Comparison of ENCODE assay signal across 22 cellular contexts in genomic region chr3:38152660-38153059, GRCh38. TPM values are rescaled to one million over a fixed set of nuclear protein-coding genes. Genes with fewer than 3 reads are reported as not detected.
DNase-seq lines count a peak whose midpoint lies in the region; ATAC-seq and TF ChIP-seq lines count a peak whose summit lies in the region.
"Had no signal": no experiment of that assay in that cellular context is flagged by ENCODE, and none has a peak within 500 bp of the region (broad histone marks: within the 10 kb centered on the region; RNA-seq: fewer than 3 reads in every experiment).

No MANE protein-coding gene starts in this region.

- H3K9me3 Mint-ChIP-seq in activated CD4-positive, alpha-beta T cell treated with anti-CD3 and anti-CD28 coated beads, Interleukin-2, amount 10 ng/mL, durations not matched to agents 24 days and 14 days = peaks cover 2% of the 10 kb centered on the region
- peaks cover 0 to 1% (median under 1%) of the 10 kb centered on the region in 5 donors for H3K9me3 Mint-ChIP-seq in CD8-positive, alpha-beta memory T cell
- no peaks in the 10 kb centered on the region for H3K9me3 Mint-ChIP-seq in progenitor cell of endocrine pancreas (ENCODE audit: low read depth)
- H3K9me3 Mint-ChIP-seq: central memory CD8-positive, alpha-beta T cell had no signal

- H3K4me3 Mint-ChIP-seq in activated CD4-positive, alpha-beta T cell treated with anti-CD3 and anti-CD28 coated beads, Interleukin-2, amount 10 ng/mL, durations not matched to agents 24 days and 14 days = no peak overlapping the region
- H3K4me3 Mint-ChIP-seq in CD8-positive, alpha-beta memory T cell = peak overlapping the region in 1 of 7 donors; percentile 48
- H3K4me3 Mint-ChIP-seq in progenitor cell of endocrine pancreas (ENCODE audit: low read depth) = no peak overlapping the region
- H3K4me3 Mint-ChIP-seq: activated naive CD8-positive, alpha-beta T cell; central memory CD8-positive, alpha-beta T cell; neural crest cell had no signal

- CTCF ChIA-PET in CD8-positive, alpha-beta memory T cell (lab: Charles Lee) = interaction anchor here (1.0 to 1.9 kb wide), 2 partner anchors 12 to 35 kb away, joined by 3 to 7 read pairs; no protein-coding TSS in a partner anchor

- ATAC-seq in HG02610 (IDR thresholded peaks at IDR 0.05; ENCODE audit: unreplicated experiment) (no peak), GM21619 (IDR thresholded peaks at IDR 0.05; ENCODE audit: unreplicated experiment) (no peak)
- ATAC-seq: psoas muscle had no signal

- H3K36me3 Mint-ChIP-seq in activated CD4-positive, alpha-beta T cell treated with anti-CD3 and anti-CD28 coated beads, Interleukin-2, amount 10 ng/mL, durations not matched to agents 24 days and 14 days (ENCODE audit: low read depth) = no peaks in the 10 kb centered on the region
- H3K36me3 Mint-ChIP-seq in CD8-positive, alpha-beta memory T cell = peaks cover 0 to under 1% (median 0%) of the 10 kb centered on the region in 3 donors
- H3K36me3 Mint-ChIP-seq in progenitor cell of endocrine pancreas (ENCODE audit: insufficient read depth) = no peaks in the 10 kb centered on the region

- intact Hi-C loops in activated CD4-positive, alpha-beta T cell treated with anti-CD3 and anti-CD28 coated beads, Interleukin-2, amount 10 ng/mL, durations not matched to agents 24 days and 14 days (cut with micrococcal nuclease) = loop anchor here (2.0 kb wide), 1 partner anchor 16 kb away; no protein-coding TSS in a partner anchor

- POLR2A ChIA-PET in CD8-positive, alpha-beta memory T cell (lab: Charles Lee) = interaction anchor here (0.6 to 1.6 kb wide), 3 partner anchors 12 to 16 kb away, joined by 3 to 4 read pairs (median 3); partner anchors contain the start of genes ACAA1 and OXSR1

- H3K27ac Mint-ChIP-seq in activated CD4-positive, alpha-beta T cell treated with anti-CD3 and anti-CD28 coated beads, Interleukin-2, amount 10 ng/mL, durations not matched to agents 24 days and 14 days = peak overlapping the region; percentile 63
- H3K27ac Mint-ChIP-seq in CD8-positive, alpha-beta memory T cell = peak overlapping the region in 5 of 8 donors; percentile 10 to 90 (median 40)
- peak overlapping the region; percentile 26 for H3K27ac Mint-ChIP-seq in progenitor cell of endocrine pancreas

- no peak overlapping the region for H3K27ac ChIP-seq in CD8-positive, alpha-beta memory T cell (ENCODE audit: low read depth, low read length)
- H3K27ac ChIP-seq in esophagus (ENCODE audit: low read depth in 2 of 2, low read length in 1 of 2) = peak overlapping the region; percentile 66 to 89
- H3K27ac ChIP-seq: psoas muscle, vagina had no signal

- no peaks in the 10 kb centered on the region for H3K27me3 ChIP-seq in CD8-positive, alpha-beta memory T cell (ENCODE audit: insufficient read depth, low read length, poor library complexity, severe bottlenecking)
- no peaks in the 10 kb centered on the region for H3K27me3 ChIP-seq in esophagus (ENCODE audit: control insufficient read depth in 1 of 2, insufficient read depth in 2 of 2, low read length in 2 of 2)
- H3K27me3 ChIP-seq: BE2C, vagina had no signal

- H3K27me3 Mint-ChIP-seq in activated CD4-positive, alpha-beta T cell treated with anti-CD3 and anti-CD28 coated beads, Interleukin-2, amount 10 ng/mL, durations not matched to agents 24 days and 14 days = no peaks in the 10 kb centered on the region
- H3K27me3 Mint-ChIP-seq in CD8-positive, alpha-beta memory T cell = no peaks in the 10 kb centered on the region
- H3K27me3 Mint-ChIP-seq in progenitor cell of endocrine pancreas = no peaks in the 10 kb centered on the region
- H3K27me3 Mint-ChIP-seq: activated naive CD8-positive, alpha-beta T cell; central memory CD8-positive, alpha-beta T cell had no signal

- no peak overlapping the region for H3K4me3 ChIP-seq in CD8-positive, alpha-beta memory T cell (ENCODE audit: low read length)
- H3K4me3 ChIP-seq in esophagus (ENCODE audit: low read depth in 1 of 2, low read length in 2 of 2) = no peak overlapping the region
- H3K4me3 ChIP-seq: psoas muscle, vagina had no signal

- H3K36me3 ChIP-seq in CD8-positive, alpha-beta memory T cell (ENCODE audit: insufficient read depth, low read length) = no peaks in the 10 kb centered on the region
- H3K36me3 ChIP-seq in esophagus (ENCODE audit: control insufficient read depth in 2 of 2, insufficient read depth in 2 of 2, low read length in 1 of 2) = no peaks in the 10 kb centered on the region
- H3K36me3 ChIP-seq: BE2C, vagina had no signal

- H3K9me3 ChIP-seq in CD8-positive, alpha-beta memory T cell (ENCODE audit: low read length) = no peaks in the 10 kb centered on the region
- no peaks in the 10 kb centered on the region for H3K9me3 ChIP-seq in esophagus (ENCODE audit: control insufficient read depth in 2 of 2, insufficient read depth in 1 of 2, low read depth in 1 of 2, low read length in 1 of 2)
- H3K9me3 ChIP-seq: BE2C, psoas muscle, vagina had no signal

- TF ChIP-seq CTCF in progenitor cell of endocrine pancreas (IDR thresholded peaks at IDR 0.05; ENCODE audit: unreplicated experiment) = no peak

- DNase-seq in activated CD4-positive, alpha-beta T cell treated with anti-CD3 and anti-CD28 coated beads, Interleukin-2, amount 10 ng/mL, durations not matched to agents 24 days and 14 days = peak; percentile 48
- no peak for DNase-seq in activated CD4-positive, alpha-beta T cell treated with anti-CD3 and anti-CD28 coated beads, Interleukin-2, amount 50 U/mL, for 1 hour
- DNase-seq in CD8-positive, alpha-beta memory T cell = no peak
- no peak for DNase-seq in progenitor cell of endocrine pancreas (ENCODE audit: low spot score, unreplicated experiment)
- DNase-seq in kidney tubule cell (ENCODE audit: low spot score) = no peak
- DNase-seq: activated CD4-positive, alpha-beta T cell treated with anti-CD3 and anti-CD28 coated beads, Interleukin-2, amount 50 U/mL, for 4 hours; activated T-cell treated with anti-CD3 and anti-CD28 coated beads, Interleukin-2, amount 50 U/mL, for 48 hours; BE2C; GDM1; midbrain; MM.1S; NCI-H1436 treated with DMSO at 0.1 percent for 48 hours; NCI-H526; psoas muscle; stimulated activated CD4-positive, alpha-beta T cell treated with anti-CD3 and anti-CD28 coated beads, Interleukin-4, amount 100 ng/mL, for 1 hour had no signal

- 98 to 100% methylated on average over 3 of the region's 3 CpGs for WGBS in esophagus, 2 donors

- H3K4me1 ChIP-seq in CD8-positive, alpha-beta memory T cell (ENCODE audit: insufficient read depth, low read length) = peaks cover 13% of the 10 kb centered on the region
- peaks cover 0 to 6% of the 10 kb centered on the region in 2 donors for H3K4me1 ChIP-seq in esophagus (ENCODE audit: control insufficient read depth in 2 of 2, insufficient read depth in 2 of 2, low read length in 1 of 2)
- H3K4me1 ChIP-seq: BE2C, psoas muscle, vagina had no signal

- H3K4me1 Mint-ChIP-seq in activated CD4-positive, alpha-beta T cell treated with anti-CD3 and anti-CD28 coated beads, Interleukin-2, amount 10 ng/mL, durations not matched to agents 24 days and 14 days = peaks cover 39% of the 10 kb centered on the region
- peaks cover 19 to 30% (median 30%) of the 10 kb centered on the region in 3 donors for H3K4me1 Mint-ChIP-seq in CD8-positive, alpha-beta memory T cell
- H3K4me1 Mint-ChIP-seq in progenitor cell of endocrine pancreas (ENCODE audit: low read depth) = no peaks in the 10 kb centered on the region
- H3K4me1 Mint-ChIP-seq: neural crest cell had no signal

RNA-seq across cellular contexts. Expression of gene OXSR1, which starts 12.7 kb away (rescaled TPM):
- total RNA-seq in activated CD4-positive, alpha-beta T cell treated with anti-CD3 and anti-CD28 coated beads, Interleukin-2, amount 10 ng/mL, durations not matched to agents 24 days and 14 days = 56.4 and 58.3 TPM in 2 replicates
- 10 to 100 TPM; 56.3 to 60.0 TPM for total RNA-seq in CD8-positive, alpha-beta memory T cell
- polyA plus RNA-seq in CD8-positive, alpha-beta memory T cell = 16.4 TPM
- 10 to 100 TPM; 21.7 to 27.5 TPM for polyA plus RNA-seq in esophagus
- 55.5 and 56.3 TPM in 2 replicates for total RNA-seq in progenitor cell of endocrine pancreas

RNA-seq across cellular contexts. Expression of gene MYD88, which starts 14.2 kb away (rescaled TPM):
- 32.0 and 36.9 TPM in 2 replicates for total RNA-seq in activated CD4-positive, alpha-beta T cell treated with anti-CD3 and anti-CD28 coated beads, Interleukin-2, amount 10 ng/mL, durations not matched to agents 24 days and 14 days
- 10 to 100 TPM; 32.9 to 35.9 TPM for total RNA-seq in CD8-positive, alpha-beta memory T cell
- 108 TPM for polyA plus RNA-seq in CD8-positive, alpha-beta memory T cell
- 10 to 100 TPM; 26.5 to 44.0 TPM for polyA plus RNA-seq in esophagus
- 23.9 and 24.2 TPM in 2 replicates for total RNA-seq in progenitor cell of endocrine pancreas

RNA-seq across cellular contexts. Expression of gene ACAA1, which starts 15.7 kb away (rescaled TPM):
- 68.7 and 71.6 TPM in 2 replicates for total RNA-seq in activated CD4-positive, alpha-beta T cell treated with anti-CD3 and anti-CD28 coated beads, Interleukin-2, amount 10 ng/mL, durations not matched to agents 24 days and 14 days
- total RNA-seq in CD8-positive, alpha-beta memory T cell = 10 to 100 TPM; 67.1 to 67.4 TPM
- 49.0 TPM for polyA plus RNA-seq in CD8-positive, alpha-beta memory T cell
- polyA plus RNA-seq in esophagus = 100 to 1,000 TPM in 1 of 2 donors, 10 to 100 TPM in 1; 79.4 to 101 TPM
- 97.8 and 104 TPM in 2 replicates for total RNA-seq in progenitor cell of endocrine pancreas
